Comparison of ENCODE assay signal across 28 cellular contexts in genomic region chr1:240188139-240188538, GRCh38.
"Had no signal": no experiment of that assay in that cellular context is flagged by ENCODE, and none has a peak within 500 bp of the region (broad histone marks: within the 10 kb centered on the region; RNA-seq: fewer than 3 reads in every experiment).

No MANE protein-coding gene starts in this region.

- H3K4me3 ChIP-seq: gastrocnemius medialis, pancreas, psoas muscle, smooth muscle cell, thyroid gland, upper lobe of right lung had no signal

- H3K27me3 ChIP-seq: thyroid gland, upper lobe of right lung had no signal

- H3K36me3 ChIP-seq: gastrocnemius medialis, pancreas, thyroid gland, upper lobe of right lung had no signal

- ATAC-seq: effector memory CD8-positive, alpha-beta T cell; gastrocnemius medialis; left cardiac atrium; left ventricle myocardium superior; naive thymus-derived CD8-positive, alpha-beta T cell; pancreas; psoas muscle; stimulated activated memory B cell treated with anti-CD40 and anti-IgM and Interleukin-4, amounts not matched to agents 10 μg/mL and 1 μg/mL and 100 μg/mL, for 72 hours; stimulated activated naive CD8-positive, alpha-beta T cell treated with anti-CD3 and anti-CD28 coated beads, Interleukin-15, amount 100 ng/mL, for 72 hours; T-helper 17 cell; upper lobe of right lung; WTC11 had no signal

- DNase-seq: activated CD4-positive, alpha-beta memory T cell treated with anti-CD3 and anti-CD28 coated beads, Interleukin-2, amount 10 ng/mL, durations not matched to agents 7 days and 5 days; activated CD4-positive, alpha-beta T cell treated with anti-CD3 and anti-CD28 coated beads for 1 hour; activated CD4-positive, alpha-beta T cell treated with anti-CD3 and anti-CD28 coated beads, Interleukin-2, amount 10 ng/mL, durations not matched to agents 7 days and 5 days; activated CD8-positive, alpha-beta memory T cell treated with anti-CD3 and anti-CD28 coated beads, Interleukin-2, amount 50 U/mL, for 48 hours; activated gamma-delta T cell treated with Interleukin-2 at 50 U/mL for 16 hours; activated naive CD4-positive, alpha-beta T cell treated with anti-CD3 and anti-CD28 coated beads, Interleukin-2, amount 50 U/mL, for 16 hours; activated T-cell treated with anti-CD3 and anti-CD28 coated beads, Interleukin-2, amount 50 U/mL, for 24 hours; cortex of kidney; effector memory CD8-positive, alpha-beta T cell; erythroblast; gastrocnemius medialis; left cardiac atrium; left ventricle myocardium superior; naive thymus-derived CD8-positive, alpha-beta T cell; nucleus accumbens; pancreas; psoas muscle; stimulated activated CD4-positive, alpha-beta T cell treated with anti-CD3 and anti-CD28 coated beads, Interleukin-1b, Interleukin-23, amount 100 ng/mL, for 48 hours; stimulated activated CD4-positive, alpha-beta T cell treated with anti-CD3 and anti-CD28 coated beads, Interleukin-4, amount 100 ng/mL, for 4 hours; stimulated activated CD8-positive, alpha-beta memory T cell treated with anti-CD3 and anti-CD28 coated beads, Interleukin-4, amount 100 ng/mL, for 48 hours; stimulated activated naive CD8-positive, alpha-beta T cell treated with anti-CD3 and anti-CD28 coated beads, Interleukin-15, amount 100 ng/mL, for 72 hours; T-helper 17 cell; T1000; thyroid gland; upper lobe of right lung had no signal

- H3K4me2 ChIP-seq: smooth muscle cell had no signal

- H3K9me3 ChIP-seq: gastrocnemius medialis, pancreas, psoas muscle, thyroid gland, upper lobe of right lung had no signal

- H3K27ac ChIP-seq: gastrocnemius medialis, pancreas, psoas muscle, thyroid gland, upper lobe of right lung had no signal

- H3K4me1 ChIP-seq: gastrocnemius medialis, pancreas, psoas muscle, thyroid gland, upper lobe of right lung had no signal
